ENCODE assay signal across 19 cellular contexts in the genomic region with DNA sequence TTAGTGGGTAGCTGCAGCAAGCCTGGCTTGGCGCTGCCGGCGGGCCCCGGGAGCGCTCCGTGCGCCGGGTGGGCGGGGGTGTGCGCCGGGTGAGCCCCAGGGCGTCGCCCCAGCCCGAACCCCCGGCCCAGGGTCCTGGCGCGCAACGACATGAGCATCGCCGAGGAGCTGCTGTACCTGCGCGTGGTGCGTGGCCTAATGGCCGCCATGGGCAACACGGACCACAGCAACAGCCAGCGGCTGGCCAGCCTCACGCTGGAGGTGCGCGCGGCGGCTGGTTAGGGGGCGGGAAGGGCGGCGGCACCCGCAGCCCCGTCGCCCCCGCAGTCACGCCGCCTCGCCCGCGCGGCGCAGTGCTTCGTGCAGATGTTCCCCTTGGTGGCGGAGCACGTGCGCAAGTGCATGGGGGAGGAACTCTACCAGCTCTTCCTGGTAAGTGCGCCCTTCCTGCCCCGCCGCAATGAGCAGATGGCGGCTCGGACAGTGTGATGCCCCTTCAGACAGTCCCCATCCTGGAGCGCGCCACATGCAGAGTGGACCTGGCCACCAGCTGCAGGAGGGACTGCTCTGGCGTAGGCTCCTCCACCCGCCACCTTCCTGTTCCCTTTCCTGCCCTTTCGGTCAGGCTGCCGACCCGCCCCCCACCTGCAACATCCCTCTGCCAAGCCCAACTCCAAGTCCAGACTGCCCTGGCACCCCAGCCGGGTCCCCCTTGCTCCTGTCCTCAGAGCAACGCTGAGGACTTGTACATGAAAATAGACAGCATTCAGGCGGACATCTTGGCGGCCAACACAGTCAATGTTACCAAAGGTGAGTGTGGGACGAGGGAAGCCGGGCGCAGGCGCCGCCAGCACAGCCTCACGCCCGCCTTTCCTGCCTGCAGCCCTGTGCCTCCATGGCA. TPM values are rescaled to one million over a fixed set of nuclear protein-coding genes. Genes with fewer than 3 reads are reported as not detected.
DNase-seq lines count a peak whose midpoint lies in the region; ATAC-seq and TF ChIP-seq lines count a peak whose summit lies in the region.
"Had no signal": no experiment of that assay in that cellular context is flagged by ENCODE, and none has a peak within 500 bp of the region (broad histone marks: within the 10 kb centered on the region; RNA-seq: fewer than 3 reads in every experiment).

No MANE protein-coding gene starts in this region.

- no peak for ATAC-seq in HG02973 (IDR thresholded peaks at IDR 0.05; ENCODE audit: unreplicated experiment)
- no peak for ATAC-seq in GM18907 (IDR thresholded peaks at IDR 0.05; ENCODE audit: unreplicated experiment)
- ATAC-seq: HCT116, Right ventricle myocardium inferior had no signal

- H3K9me3 ChIP-seq in KOPT-K1 (ENCODE audit: insufficient read depth, low read length, poor library complexity, severe bottlenecking) (no peaks in the 10 kb centered on the region), spleen (no peaks in the 10 kb centered on the region)

- peaks cover 10 to 71% (median 48%) of the 10 kb centered on the region in 6 donors for H3K4me1 ChIP-seq in spleen

- no peak for DNase-seq in activated CD4-positive, alpha-beta T cell treated with anti-CD3 and anti-CD28 coated beads, Interleukin-2, amount 10 ng/mL, durations not matched to agents 7 days and 5 days
- DNase-seq in activated CD4-positive, alpha-beta T cell treated with anti-CD3 and anti-CD28 coated beads for 4 hours, result no peak
- DNase-seq in spleen, result peak; percentile 85
- no peak for DNase-seq in DMS153 (lab: John Stamatoyannopoulos, UW)
- DNase-seq: anterior cingulate cortex; Calu3; NCI-H2107; stimulated activated naive CD4-positive, alpha-beta T cell treated with Interleukin-2 at 50 U/mL for 16 hours; T-helper 9 cell had no signal

- intact Hi-C loops in spleen (cut with DNase I; ENCODE audit: low total_unique reads), result no loop called here

- H3K27ac ChIP-seq in KOPT-K1 (ENCODE audit: low read depth, low read length, poor library complexity, severe bottlenecking) (peak overlapping the region; percentile 98), spleen (peak overlapping the region in 5 of 8 donors; percentile 60 to 88 (median 81))

- TF ChIP-seq CTCF in spleen (IDR thresholded peaks at IDR 0.05 in 8 of 11, conservative IDR thresholded peaks at IDR 0.05 in 3 of 11), result no peak

- peak overlapping the region; percentile 76 for H3K27ac Mint-ChIP-seq in activated CD4-positive, alpha-beta T cell treated with anti-CD3 and anti-CD28 coated beads, Interleukin-2, amount 10 ng/mL, durations not matched to agents 7 days and 5 days
- peak overlapping the region; percentile 92 for H3K27ac Mint-ChIP-seq in activated naive CD8-positive, alpha-beta T cell

- POLR2A ChIA-PET in activated CD4-positive, alpha-beta T cell treated with anti-CD3 and anti-CD28 coated beads, Interleukin-2, amount 10 ng/mL, durations not matched to agents 7 days and 5 days (lab: Charles Lee), result no interaction called here

- no peaks in the 10 kb centered on the region for H3K9me3 Mint-ChIP-seq in activated CD4-positive, alpha-beta T cell treated with anti-CD3 and anti-CD28 coated beads, Interleukin-2, amount 10 ng/mL, durations not matched to agents 7 days and 5 days
- H3K9me3 Mint-ChIP-seq in activated naive CD8-positive, alpha-beta T cell (ENCODE audit: low read depth), result no peaks in the 10 kb centered on the region

- H3K4me3 Mint-ChIP-seq in activated CD4-positive, alpha-beta T cell treated with anti-CD3 and anti-CD28 coated beads, Interleukin-2, amount 10 ng/mL, durations not matched to agents 7 days and 5 days, result peak overlapping the region; percentile 51
- peak overlapping the region; percentile 85 for H3K4me3 Mint-ChIP-seq in activated naive CD8-positive, alpha-beta T cell

- H3K27me3 ChIP-seq in spleen (replicated peaks in 1 of 7), result peaks cover 0 to 12% (median 0%) of the 10 kb centered on the region in 7 donors

- peaks cover 8% of the 10 kb centered on the region for H3K36me3 Mint-ChIP-seq in activated CD4-positive, alpha-beta T cell treated with anti-CD3 and anti-CD28 coated beads, Interleukin-2, amount 10 ng/mL, durations not matched to agents 7 days and 5 days (ENCODE audit: low read depth)
- H3K36me3 Mint-ChIP-seq in activated naive CD8-positive, alpha-beta T cell, result peaks cover 2% of the 10 kb centered on the region

- H3K36me3 ChIP-seq in KOPT-K1 (ENCODE audit: insufficient read depth, low read length) (peaks cover 22% of the 10 kb centered on the region), spleen (no peaks in the 10 kb centered on the region)

- CTCF ChIA-PET in activated CD4-positive, alpha-beta T cell treated with anti-CD3 and anti-CD28 coated beads, Interleukin-2, amount 10 ng/mL, durations not matched to agents 7 days and 5 days (lab: Charles Lee), result interaction anchor here (4.2 kb wide), 1 partner anchor 10 kb away, joined by 29 read pairs; no protein-coding TSS in a partner anchor

- 70 to 83% (median 79%) methylated on average over 34 to 72 of the region's 72 CpGs for WGBS in spleen, 5 donors

- H3K4me1 Mint-ChIP-seq in activated CD4-positive, alpha-beta T cell treated with anti-CD3 and anti-CD28 coated beads, Interleukin-2, amount 10 ng/mL, durations not matched to agents 7 days and 5 days, result peaks cover 64% of the 10 kb centered on the region
- peaks cover 65% of the 10 kb centered on the region for H3K4me1 Mint-ChIP-seq in activated naive CD8-positive, alpha-beta T cell (ENCODE audit: low read depth)

- H3K4me3 ChIP-seq in spleen, result peak overlapping the region in 1 of 8 donors; percentile 32

- H3K27me3 Mint-ChIP-seq in activated CD4-positive, alpha-beta T cell treated with anti-CD3 and anti-CD28 coated beads, Interleukin-2, amount 10 ng/mL, durations not matched to agents 7 days and 5 days, result no peaks in the 10 kb centered on the region
- no peaks in the 10 kb centered on the region for H3K27me3 Mint-ChIP-seq in activated naive CD8-positive, alpha-beta T cell

- no peak for TF ChIP-seq POLR2A in spleen (IDR thresholded peaks at IDR 0.05)

RNA-seq across cellular contexts. Expression of a gene that starts 6.3 kb away (rescaled TPM):
- total RNA-seq in activated CD4-positive, alpha-beta T cell treated with anti-CD3 and anti-CD28 coated beads, Interleukin-2, amount 10 ng/mL, durations not matched to agents 7 days and 5 days, result not detected
- not detected for total RNA-seq in spleen
- polyA plus RNA-seq in spleen, result not detected
- total RNA-seq: activated CD8-positive, alpha-beta memory T cell treated with anti-CD3 and anti-CD28 coated beads for 36 hours; Calu3; dermis microvascular lymphatic vessel endothelial cell; liver; MCF 10A; Right ventricle myocardium inferior had no signal
- polyA plus RNA-seq: liver had no signal

RNA-seq across cellular contexts. Expression of a gene that starts 15.0 kb away (rescaled TPM):
- 100 to 1,000 TPM; 110 to 121 TPM for total RNA-seq in activated CD4-positive, alpha-beta T cell treated with anti-CD3 and anti-CD28 coated beads, Interleukin-2, amount 10 ng/mL, durations not matched to agents 7 days and 5 days
- total RNA-seq in spleen, result 1 to 10 TPM; 1.6 to 6.6 (median 5.0) TPM
- polyA plus RNA-seq in spleen, result 1 to 10 TPM; 1.4 to 7.6 (median 2.9) TPM

RNA-seq across cellular contexts. Expression of a gene that starts 50.1 kb away (rescaled TPM):
- 10 to 100 TPM; 47.4 to 50.7 TPM for total RNA-seq in activated CD4-positive, alpha-beta T cell treated with anti-CD3 and anti-CD28 coated beads, Interleukin-2, amount 10 ng/mL, durations not matched to agents 7 days and 5 days
- 10 to 100 TPM; 12.2 to 24.7 (median 16.2) TPM for total RNA-seq in spleen
- polyA plus RNA-seq in spleen, result 10 to 100 TPM; 43.9 to 86.0 (median 77.4) TPM

RNA-seq across cellular contexts. Expression of a gene that starts 50.4 kb away (rescaled TPM):
- 1 to 10 TPM; 3.0 to 3.5 TPM for total RNA-seq in activated CD4-positive, alpha-beta T cell treated with anti-CD3 and anti-CD28 coated beads, Interleukin-2, amount 10 ng/mL, durations not matched to agents 7 days and 5 days
- 1 to 10 TPM; 4.3 to 7.5 (median 5.4) TPM for total RNA-seq in spleen
- 1 to 10 TPM; 4.9 to 5.7 (median 5.5) TPM for polyA plus RNA-seq in spleen

RNA-seq across cellular contexts. Expression of a gene that starts 50.7 kb away (rescaled TPM):
- 1,000 to 10,000 TPM; 1,879 to 1,968 TPM for total RNA-seq in activated CD4-positive, alpha-beta T cell treated with anti-CD3 and anti-CD28 coated beads, Interleukin-2, amount 10 ng/mL, durations not matched to agents 7 days and 5 days
- total RNA-seq in spleen, result 1,000 to 10,000 TPM; 1,626 to 2,405 (median 2,159) TPM
- 1,000 to 10,000 TPM; 4,436 to 6,194 (median 5,972) TPM for polyA plus RNA-seq in spleen

Comparison
In these comparisons a context has a peak if more than half of its experiments do, and no peak if none do; other contexts are left out.
1. RNA of a gene that starts 15.0 kb away (total RNA-seq): 110 to 121 TPM in activated CD4-positive, alpha-beta T cell treated with anti-CD3 and anti-CD28 coated beads, Interleukin-2, amount 10 ng/mL, durations not matched to agents 7 days and 5 days; 1.6 to 6.6 TPM in spleen; every median in the first group is over 10 times any median in the second.